31 cellular contexts compared by ENCODE assay signal in genomic region chr22:49032821-49033220, GRCh38.
"Had no signal": no experiment of that assay in that cellular context is flagged by ENCODE, and none has a peak within 500 bp of the region (broad histone marks: within the 10 kb centered on the region; RNA-seq: fewer than 3 reads in every experiment).

No MANE protein-coding gene starts in this region.

- H3K4me3 ChIP-seq: body of pancreas, colonic mucosa, esophagus muscularis mucosa, gastrocnemius medialis had no signal

- H3K4me1 ChIP-seq: colonic mucosa, esophagus muscularis mucosa, foreskin keratinocyte, gastrocnemius medialis had no signal

- H3K27ac ChIP-seq: body of pancreas, colonic mucosa, esophagus muscularis mucosa, foreskin keratinocyte, gastrocnemius medialis, WERI-Rb-1 had no signal

- H3K27me3 Mint-ChIP-seq: activated B cell treated with CpG ODN at 0.5 μM for 24 hours; activated naive CD8-positive, alpha-beta T cell treated with anti-CD3 and anti-CD28 coated beads, Interleukin-2, amount 10 ng/mL, durations not matched to agents 7 days and 5 days had no signal

- H3K9me3 Mint-ChIP-seq: activated CD8-positive, alpha-beta T cell treated with anti-CD3 and anti-CD28 coated beads for 36 hours; activated naive CD4-positive, alpha-beta T cell treated with anti-CD3 and anti-CD28 coated beads, Interleukin-2, amount 50 U/mL, for 24 hours; activated naive CD8-positive, alpha-beta T cell treated with anti-CD3 and anti-CD28 coated beads, Interleukin-2, amount 10 ng/mL, durations not matched to agents 7 days and 5 days; activated T-cell treated with anti-CD3 and anti-CD28 coated beads, Interleukin-2, amount 50 U/mL, for 4 hours had no signal

- H3K27ac Mint-ChIP-seq: activated B cell treated with CpG ODN at 0.5 μM for 24 hours; activated CD8-positive, alpha-beta T cell treated with anti-CD3 and anti-CD28 coated beads for 36 hours; activated naive CD4-positive, alpha-beta T cell treated with anti-CD3 and anti-CD28 coated beads, Interleukin-2, amount 50 U/mL, for 24 hours; activated naive CD8-positive, alpha-beta T cell treated with anti-CD3 and anti-CD28 coated beads, Interleukin-2, amount 10 ng/mL, durations not matched to agents 7 days and 5 days; activated T-helper 17 cell treated with anti-CD3 and anti-CD28 coated beads, Interleukin-2, amount 50 U/mL, for 72 hours; T-helper 17 cell; T-helper 2 cell treated with Interferon-gamma antibody and Interleukin-4, amounts not matched to agents 5 μg/mL and 100 μg/mL, for 36 hours had no signal

- H3K36me3 ChIP-seq: colonic mucosa, esophagus muscularis mucosa, gastrocnemius medialis, WERI-Rb-1 had no signal

- ATAC-seq: activated CD4-positive, CD25-positive, alpha-beta regulatory T cell treated with anti-CD3 and anti-CD28 coated beads, Interleukin-2, amount 50 U/mL, for 24 hours; activated CD8-positive, alpha-beta T cell treated with anti-CD3 and anti-CD28 coated beads for 36 hours; activated T-cell treated with anti-CD3 and anti-CD28 coated beads, Interleukin-2, amount 50 U/mL, for 4 hours; activated T-helper 17 cell treated with anti-CD3 and anti-CD28 coated beads, Interleukin-2, amount 50 U/mL, for 72 hours; body of pancreas; foreskin keratinocyte; gastrocnemius medialis; T-helper 17 cell had no signal

- H3K36me3 Mint-ChIP-seq: activated naive CD4-positive, alpha-beta T cell treated with anti-CD3 and anti-CD28 coated beads, Interleukin-2, amount 50 U/mL, for 24 hours; activated naive CD8-positive, alpha-beta T cell treated with anti-CD3 and anti-CD28 coated beads, Interleukin-2, amount 10 ng/mL, durations not matched to agents 7 days and 5 days had no signal

- DNase-seq: activated B cell treated with CpG ODN at 0.5 μM for 24 hours; activated CD4-positive, alpha-beta T cell treated with anti-CD3 and anti-CD28 coated beads for 48 hours; activated CD4-positive, alpha-beta T cell treated with anti-CD3 and anti-CD28 coated beads, Interleukin-2, amount 50 U/mL, for 1 hour; activated CD4-positive, alpha-beta T cell treated with anti-CD3 and anti-CD28 coated beads, Interleukin-2, amount 50 U/mL, for 48 hours; activated CD8-positive, alpha-beta memory T cell treated with anti-CD3 and anti-CD28 coated beads for 24 hours; activated CD8-positive, alpha-beta T cell treated with anti-CD3 and anti-CD28 coated beads for 36 hours; activated effector memory CD4-positive, alpha-beta T cell treated with Interleukin-2 at 50 U/mL for 16 hours; activated gamma-delta T cell treated with Interleukin-2 at 50 U/mL for 16 hours; activated naive CD4-positive, alpha-beta T cell treated with Interleukin-2 at 50 U/mL for 16 hours; activated naive CD8-positive, alpha-beta T cell treated with anti-CD3 and anti-CD28 coated beads, Interleukin-2, amount 10 ng/mL, durations not matched to agents 7 days and 5 days; activated T-cell treated with anti-CD3 and anti-CD28 coated beads, Interleukin-2, amount 50 U/mL, for 4 hours; amniotic stem cell; anterior cingulate cortex; body of pancreas; caudate nucleus; colonic mucosa; effector CD8-positive, alpha-beta T cell; erythroblast; foreskin keratinocyte; gastrocnemius medialis; glutamatergic neuron; SW 1271; T-helper 1 cell; T-helper 17 cell; T1000; WERI-Rb-1 had no signal

- H3K27me3 ChIP-seq: body of pancreas, colonic mucosa, foreskin keratinocyte had no signal

- H3K4me3 Mint-ChIP-seq: activated B cell treated with CpG ODN at 0.5 μM for 24 hours; activated CD8-positive, alpha-beta T cell treated with anti-CD3 and anti-CD28 coated beads for 36 hours; activated naive CD4-positive, alpha-beta T cell treated with anti-CD3 and anti-CD28 coated beads, Interleukin-2, amount 50 U/mL, for 24 hours; activated naive CD8-positive, alpha-beta T cell treated with anti-CD3 and anti-CD28 coated beads, Interleukin-2, amount 10 ng/mL, durations not matched to agents 7 days and 5 days; activated T-cell treated with anti-CD3 and anti-CD28 coated beads, Interleukin-2, amount 50 U/mL, for 4 hours; activated T-helper 17 cell treated with anti-CD3 and anti-CD28 coated beads, Interleukin-2, amount 50 U/mL, for 72 hours; T-helper 17 cell; T-helper 2 cell treated with Interferon-gamma antibody and Interleukin-4, amounts not matched to agents 5 μg/mL and 100 μg/mL, for 36 hours had no signal

- H3K4me1 Mint-ChIP-seq: activated B cell treated with CpG ODN at 0.5 μM for 24 hours; activated naive CD4-positive, alpha-beta T cell treated with anti-CD3 and anti-CD28 coated beads, Interleukin-2, amount 50 U/mL, for 24 hours; activated naive CD8-positive, alpha-beta T cell treated with anti-CD3 and anti-CD28 coated beads, Interleukin-2, amount 10 ng/mL, durations not matched to agents 7 days and 5 days; activated T-helper 17 cell treated with anti-CD3 and anti-CD28 coated beads, Interleukin-2, amount 50 U/mL, for 72 hours had no signal

- H3K9me3 ChIP-seq: body of pancreas, colonic mucosa, esophagus muscularis mucosa, gastrocnemius medialis had no signal
